In the genomic region with DNA sequence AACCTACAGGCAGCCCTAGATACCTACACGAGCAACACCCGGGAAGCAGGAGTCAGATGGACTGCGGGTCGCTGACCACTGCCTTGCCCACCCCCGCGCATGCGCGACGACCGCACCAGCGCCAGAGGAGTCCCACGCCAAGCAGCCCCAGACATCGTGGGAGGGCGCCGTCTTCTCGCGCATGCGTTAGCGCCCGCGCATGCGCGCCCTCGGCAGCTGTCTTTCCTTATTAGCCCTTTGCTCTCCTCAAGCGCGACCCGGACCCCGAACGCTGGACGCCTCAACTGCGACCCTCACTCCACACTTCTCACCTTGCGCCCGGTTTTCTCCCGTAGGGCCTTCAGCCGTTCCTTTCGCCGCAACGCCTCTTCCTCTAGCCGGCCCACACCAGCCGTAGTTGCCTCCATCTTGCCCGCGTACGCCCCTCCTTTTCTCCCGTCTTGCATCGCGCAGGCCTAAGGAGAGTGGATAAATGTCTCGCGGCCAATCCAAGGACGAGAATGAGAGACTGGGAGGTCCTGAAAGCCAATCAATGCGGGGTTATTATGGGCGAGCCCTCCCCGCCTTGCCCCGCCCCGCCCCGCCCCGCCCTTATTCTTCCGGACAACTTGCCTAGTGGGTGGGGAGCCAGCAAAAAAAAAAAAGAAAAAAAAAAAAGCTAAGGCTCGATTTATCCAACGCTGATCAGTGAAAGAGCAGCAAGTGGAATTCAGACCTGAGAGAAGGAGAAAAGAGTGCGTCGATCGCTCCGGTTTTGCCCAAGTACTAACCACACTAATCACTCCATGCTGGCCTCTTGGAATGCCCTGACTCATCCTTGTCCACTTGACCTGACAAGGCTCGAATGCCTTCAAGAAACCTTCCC, we compare ENCODE assay signal across 1 cellular context.
TF ChIP-seq lines count a peak whose summit lies in the region.

A gene (minus strand): TSS at position 420 of the 865 bp plus-strand sequence. CDS start 13 bp downstream, at position 407.

TF ChIP-seq in K562, 482 proteins besides CTCF, POLR2A, EP300 and RAD21 (continued from another document and continues in another):
- TF ChIP-seq, protein P1, sequence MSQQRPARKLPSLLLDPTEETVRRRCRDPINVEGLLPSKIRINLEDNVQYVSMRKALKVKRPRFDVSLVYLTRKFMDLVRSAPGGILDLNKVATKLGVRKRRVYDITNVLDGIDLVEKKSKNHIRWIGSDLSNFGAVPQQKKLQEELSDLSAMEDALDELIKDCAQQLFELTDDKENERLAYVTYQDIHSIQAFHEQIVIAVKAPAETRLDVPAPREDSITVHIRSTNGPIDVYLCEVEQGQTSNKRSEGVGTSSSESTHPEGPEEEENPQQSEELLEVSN (IDR thresholded peaks at IDR 0.05; ENCODE audit: borderline replicate concordance in 1 of 2, extremely low read depth in 1 of 2, insufficient read depth in 1 of 2, insufficient read length in 1 of 2, low read depth in 1 of 2, low read length in 1 of 2, poor library complexity in 1 of 2, severe bottlenecking in 1 of 2): peak; percentile 67 to 71
- TF ChIP-seq POLR2AphosphoS5 (IDR thresholded peaks at IDR 0.05; ENCODE audit: control insufficient read depth, insufficient read depth, low read depth, low read length) (peak; percentile 96), ZNF584 (CRISPR knock-in tag; IDR thresholded peaks at IDR 0.05; ENCODE audit: low read depth) (no peak), ZNF121 (CRISPR knock-in tag; conservative IDR thresholded peaks at IDR 0.05) (no peak), ZNF445 (CRISPR knock-in tag; IDR thresholded peaks at IDR 0.05; ENCODE audit: low read depth) (no peak), CHD1 (IDR thresholded peaks at IDR 0.05; ENCODE audit: low read length) (no peak), CXXC5 (CRISPR knock-in tag; IDR thresholded peaks at IDR 0.05) (peak; percentile 76), FOXK2 (conservative IDR thresholded peaks at IDR 0.05 in 1 of 2, IDR thresholded peaks at IDR 0.05 in 1 of 2; ENCODE audit: low read depth in 2 of 2) (peak; percentile 31 to 83; a peak in 3 of 4 replicates), TBP (optimal IDR thresholded peaks at IDR 0.05; ENCODE audit: low read depth, low read length) (peak; percentile 90), ARNT (IDR thresholded peaks at IDR 0.05) (peak in 1 of 2 experiments; percentile 89; a peak in 2 of 4 replicates), NR2F6 (CRISPR knock-in tag; IDR thresholded peaks at IDR 0.05) (no peak), PTTG1 (tag; IDR thresholded peaks at IDR 0.05; ENCODE audit: low read depth) (no peak), HDAC1 (IDR thresholded peaks at IDR 0.05) (peak in 1 of 2 experiments; percentile 95; a peak in 2 of 4 replicates), EZH2 (IDR thresholded peaks at IDR 0.05; ENCODE audit: borderline replicate concordance, low read depth, low read length) (no peak), RBM39 (optimal IDR thresholded peaks at IDR 0.05; ENCODE audit: low read depth, low read length) (no peak), SLC30A9 (CRISPR knock-in tag; IDR thresholded peaks at IDR 0.05) (no peak), ZBTB17 (CRISPR knock-in tag; IDR thresholded peaks at IDR 0.05) (peak; percentile 99), PTRF (tag; IDR thresholded peaks at IDR 0.05) (no peak), KAT8 (IDR thresholded peaks at IDR 0.05; ENCODE audit: low read depth) (no peak), PHF21A (IDR thresholded peaks at IDR 0.05; ENCODE audit: borderline replicate concordance, low read depth) (peak; percentile 73; the same call in 1 of the 2 replicates), ZNF830 (CRISPR knock-in tag; IDR thresholded peaks at IDR 0.05) (no peak), SMARCA4 (IDR thresholded peaks at IDR 0.05) (peak; percentile 91), TCF7 (IDR thresholded peaks at IDR 0.05; ENCODE audit: borderline replicate concordance) (no peak), MED1 (CRISPR knock-in tag; IDR thresholded peaks at IDR 0.05; ENCODE audit: borderline replicate concordance) (no peak), CBFB (CRISPR knock-in tag; IDR thresholded peaks at IDR 0.05) (peak; percentile 83), ZC3H4 (CRISPR knock-in tag; IDR thresholded peaks at IDR 0.05; ENCODE audit: borderline replicate concordance) (no peak)
- TF ChIP-seq, protein P2, sequence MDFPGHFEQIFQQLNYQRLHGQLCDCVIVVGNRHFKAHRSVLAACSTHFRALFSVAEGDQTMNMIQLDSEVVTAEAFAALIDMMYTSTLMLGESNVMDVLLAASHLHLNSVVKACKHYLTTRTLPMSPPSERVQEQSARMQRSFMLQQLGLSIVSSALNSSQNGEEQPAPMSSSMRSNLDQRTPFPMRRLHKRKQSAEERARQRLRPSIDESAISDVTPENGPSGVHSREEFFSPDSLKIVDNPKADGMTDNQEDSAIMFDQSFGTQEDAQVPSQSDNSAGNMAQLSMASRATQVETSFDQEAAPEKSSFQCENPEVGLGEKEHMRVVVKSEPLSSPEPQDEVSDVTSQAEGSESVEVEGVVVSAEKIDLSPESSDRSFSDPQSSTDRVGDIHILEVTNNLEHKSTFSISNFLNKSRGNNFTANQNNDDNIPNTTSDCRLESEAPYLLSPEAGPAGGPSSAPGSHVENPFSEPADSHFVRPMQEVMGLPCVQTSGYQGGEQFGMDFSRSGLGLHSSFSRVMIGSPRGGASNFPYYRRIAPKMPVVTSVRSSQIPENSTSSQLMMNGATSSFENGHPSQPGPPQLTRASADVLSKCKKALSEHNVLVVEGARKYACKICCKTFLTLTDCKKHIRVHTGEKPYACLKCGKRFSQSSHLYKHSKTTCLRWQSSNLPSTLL (IDR thresholded peaks at IDR 0.05): no peak
- TF ChIP-seq, protein P3, sequence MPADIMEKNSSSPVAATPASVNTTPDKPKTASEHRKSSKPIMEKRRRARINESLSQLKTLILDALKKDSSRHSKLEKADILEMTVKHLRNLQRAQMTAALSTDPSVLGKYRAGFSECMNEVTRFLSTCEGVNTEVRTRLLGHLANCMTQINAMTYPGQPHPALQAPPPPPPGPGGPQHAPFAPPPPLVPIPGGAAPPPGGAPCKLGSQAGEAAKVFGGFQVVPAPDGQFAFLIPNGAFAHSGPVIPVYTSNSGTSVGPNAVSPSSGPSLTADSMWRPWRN (IDR thresholded peaks at IDR 0.05; ENCODE audit: low read depth): no peak
- TF ChIP-seq, protein P4, sequence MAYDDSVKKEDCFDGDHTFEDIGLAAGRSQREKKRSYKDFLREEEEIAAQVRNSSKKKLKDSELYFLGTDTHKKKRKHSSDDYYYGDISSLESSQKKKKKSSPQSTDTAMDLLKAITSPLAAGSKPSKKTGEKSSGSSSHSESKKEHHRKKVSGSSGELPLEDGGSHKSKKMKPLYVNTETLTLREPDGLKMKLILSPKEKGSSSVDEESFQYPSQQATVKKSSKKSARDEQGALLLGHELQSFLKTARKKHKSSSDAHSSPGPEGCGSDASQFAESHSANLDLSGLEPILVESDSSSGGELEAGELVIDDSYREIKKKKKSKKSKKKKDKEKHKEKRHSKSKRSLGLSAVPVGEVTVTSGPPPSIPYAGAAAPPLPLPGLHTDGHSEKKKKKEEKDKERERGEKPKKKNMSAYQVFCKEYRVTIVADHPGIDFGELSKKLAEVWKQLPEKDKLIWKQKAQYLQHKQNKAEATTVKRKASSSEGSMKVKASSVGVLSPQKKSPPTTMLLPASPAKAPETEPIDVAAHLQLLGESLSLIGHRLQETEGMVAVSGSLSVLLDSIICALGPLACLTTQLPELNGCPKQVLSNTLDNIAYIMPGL (CRISPR knock-in tag; IDR thresholded peaks at IDR 0.05): 0 out of 2 replicates have a peak, but pooled peaks have one; percentile 83
- TF ChIP-seq, protein P5, sequence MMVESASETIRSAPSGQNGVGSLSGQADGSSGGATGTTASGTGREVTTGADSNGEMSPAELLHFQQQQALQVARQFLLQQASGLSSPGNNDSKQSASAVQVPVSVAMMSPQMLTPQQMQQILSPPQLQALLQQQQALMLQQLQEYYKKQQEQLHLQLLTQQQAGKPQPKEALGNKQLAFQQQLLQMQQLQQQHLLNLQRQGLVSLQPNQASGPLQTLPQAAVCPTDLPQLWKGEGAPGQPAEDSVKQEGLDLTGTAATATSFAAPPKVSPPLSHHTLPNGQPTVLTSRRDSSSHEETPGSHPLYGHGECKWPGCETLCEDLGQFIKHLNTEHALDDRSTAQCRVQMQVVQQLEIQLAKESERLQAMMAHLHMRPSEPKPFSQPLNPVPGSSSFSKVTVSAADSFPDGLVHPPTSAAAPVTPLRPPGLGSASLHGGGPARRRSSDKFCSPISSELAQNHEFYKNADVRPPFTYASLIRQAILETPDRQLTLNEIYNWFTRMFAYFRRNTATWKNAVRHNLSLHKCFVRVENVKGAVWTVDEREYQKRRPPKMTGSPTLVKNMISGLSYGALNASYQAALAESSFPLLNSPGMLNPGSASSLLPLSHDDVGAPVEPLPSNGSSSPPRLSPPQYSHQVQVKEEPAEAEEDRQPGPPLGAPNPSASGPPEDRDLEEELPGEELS (CRISPR knock-in tag; IDR thresholded peaks at IDR 0.05; ENCODE audit: borderline replicate concordance): peak; percentile 83; the same call in 1 of the 2 replicates
- TF ChIP-seq, protein P6, sequence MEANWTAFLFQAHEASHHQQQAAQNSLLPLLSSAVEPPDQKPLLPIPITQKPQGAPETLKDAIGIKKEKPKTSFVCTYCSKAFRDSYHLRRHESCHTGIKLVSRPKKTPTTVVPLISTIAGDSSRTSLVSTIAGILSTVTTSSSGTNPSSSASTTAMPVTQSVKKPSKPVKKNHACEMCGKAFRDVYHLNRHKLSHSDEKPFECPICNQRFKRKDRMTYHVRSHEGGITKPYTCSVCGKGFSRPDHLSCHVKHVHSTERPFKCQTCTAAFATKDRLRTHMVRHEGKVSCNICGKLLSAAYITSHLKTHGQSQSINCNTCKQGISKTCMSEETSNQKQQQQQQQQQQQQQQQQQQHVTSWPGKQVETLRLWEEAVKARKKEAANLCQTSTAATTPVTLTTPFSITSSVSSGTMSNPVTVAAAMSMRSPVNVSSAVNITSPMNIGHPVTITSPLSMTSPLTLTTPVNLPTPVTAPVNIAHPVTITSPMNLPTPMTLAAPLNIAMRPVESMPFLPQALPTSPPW (CRISPR knock-in tag; IDR thresholded peaks at IDR 0.05): peak; percentile 100
- TF ChIP-seq, protein P7, sequence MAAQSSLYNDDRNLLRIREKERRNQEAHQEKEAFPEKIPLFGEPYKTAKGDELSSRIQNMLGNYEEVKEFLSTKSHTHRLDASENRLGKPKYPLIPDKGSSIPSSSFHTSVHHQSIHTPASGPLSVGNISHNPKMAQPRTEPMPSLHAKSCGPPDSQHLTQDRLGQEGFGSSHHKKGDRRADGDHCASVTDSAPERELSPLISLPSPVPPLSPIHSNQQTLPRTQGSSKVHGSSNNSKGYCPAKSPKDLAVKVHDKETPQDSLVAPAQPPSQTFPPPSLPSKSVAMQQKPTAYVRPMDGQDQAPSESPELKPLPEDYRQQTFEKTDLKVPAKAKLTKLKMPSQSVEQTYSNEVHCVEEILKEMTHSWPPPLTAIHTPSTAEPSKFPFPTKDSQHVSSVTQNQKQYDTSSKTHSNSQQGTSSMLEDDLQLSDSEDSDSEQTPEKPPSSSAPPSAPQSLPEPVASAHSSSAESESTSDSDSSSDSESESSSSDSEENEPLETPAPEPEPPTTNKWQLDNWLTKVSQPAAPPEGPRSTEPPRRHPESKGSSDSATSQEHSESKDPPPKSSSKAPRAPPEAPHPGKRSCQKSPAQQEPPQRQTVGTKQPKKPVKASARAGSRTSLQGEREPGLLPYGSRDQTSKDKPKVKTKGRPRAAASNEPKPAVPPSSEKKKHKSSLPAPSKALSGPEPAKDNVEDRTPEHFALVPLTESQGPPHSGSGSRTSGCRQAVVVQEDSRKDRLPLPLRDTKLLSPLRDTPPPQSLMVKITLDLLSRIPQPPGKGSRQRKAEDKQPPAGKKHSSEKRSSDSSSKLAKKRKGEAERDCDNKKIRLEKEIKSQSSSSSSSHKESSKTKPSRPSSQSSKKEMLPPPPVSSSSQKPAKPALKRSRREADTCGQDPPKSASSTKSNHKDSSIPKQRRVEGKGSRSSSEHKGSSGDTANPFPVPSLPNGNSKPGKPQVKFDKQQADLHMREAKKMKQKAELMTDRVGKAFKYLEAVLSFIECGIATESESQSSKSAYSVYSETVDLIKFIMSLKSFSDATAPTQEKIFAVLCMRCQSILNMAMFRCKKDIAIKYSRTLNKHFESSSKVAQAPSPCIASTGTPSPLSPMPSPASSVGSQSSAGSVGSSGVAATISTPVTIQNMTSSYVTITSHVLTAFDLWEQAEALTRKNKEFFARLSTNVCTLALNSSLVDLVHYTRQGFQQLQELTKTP (IDR thresholded peaks at IDR 0.05; ENCODE audit: low read depth in 1 of 2, partially characterized antibody in 2 of 2): peak in 1 of 2 experiments; percentile 75
- TF ChIP-seq, protein P8, sequence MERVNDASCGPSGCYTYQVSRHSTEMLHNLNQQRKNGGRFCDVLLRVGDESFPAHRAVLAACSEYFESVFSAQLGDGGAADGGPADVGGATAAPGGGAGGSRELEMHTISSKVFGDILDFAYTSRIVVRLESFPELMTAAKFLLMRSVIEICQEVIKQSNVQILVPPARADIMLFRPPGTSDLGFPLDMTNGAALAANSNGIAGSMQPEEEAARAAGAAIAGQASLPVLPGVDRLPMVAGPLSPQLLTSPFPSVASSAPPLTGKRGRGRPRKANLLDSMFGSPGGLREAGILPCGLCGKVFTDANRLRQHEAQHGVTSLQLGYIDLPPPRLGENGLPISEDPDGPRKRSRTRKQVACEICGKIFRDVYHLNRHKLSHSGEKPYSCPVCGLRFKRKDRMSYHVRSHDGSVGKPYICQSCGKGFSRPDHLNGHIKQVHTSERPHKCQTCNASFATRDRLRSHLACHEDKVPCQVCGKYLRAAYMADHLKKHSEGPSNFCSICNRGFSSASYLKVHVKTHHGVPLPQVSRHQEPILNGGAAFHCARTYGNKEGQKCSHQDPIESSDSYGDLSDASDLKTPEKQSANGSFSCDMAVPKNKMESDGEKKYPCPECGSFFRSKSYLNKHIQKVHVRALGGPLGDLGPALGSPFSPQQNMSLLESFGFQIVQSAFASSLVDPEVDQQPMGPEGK (CRISPR knock-in tag; IDR thresholded peaks at IDR 0.05; ENCODE audit: borderline replicate concordance): no peak
- TF ChIP-seq, protein P9, sequence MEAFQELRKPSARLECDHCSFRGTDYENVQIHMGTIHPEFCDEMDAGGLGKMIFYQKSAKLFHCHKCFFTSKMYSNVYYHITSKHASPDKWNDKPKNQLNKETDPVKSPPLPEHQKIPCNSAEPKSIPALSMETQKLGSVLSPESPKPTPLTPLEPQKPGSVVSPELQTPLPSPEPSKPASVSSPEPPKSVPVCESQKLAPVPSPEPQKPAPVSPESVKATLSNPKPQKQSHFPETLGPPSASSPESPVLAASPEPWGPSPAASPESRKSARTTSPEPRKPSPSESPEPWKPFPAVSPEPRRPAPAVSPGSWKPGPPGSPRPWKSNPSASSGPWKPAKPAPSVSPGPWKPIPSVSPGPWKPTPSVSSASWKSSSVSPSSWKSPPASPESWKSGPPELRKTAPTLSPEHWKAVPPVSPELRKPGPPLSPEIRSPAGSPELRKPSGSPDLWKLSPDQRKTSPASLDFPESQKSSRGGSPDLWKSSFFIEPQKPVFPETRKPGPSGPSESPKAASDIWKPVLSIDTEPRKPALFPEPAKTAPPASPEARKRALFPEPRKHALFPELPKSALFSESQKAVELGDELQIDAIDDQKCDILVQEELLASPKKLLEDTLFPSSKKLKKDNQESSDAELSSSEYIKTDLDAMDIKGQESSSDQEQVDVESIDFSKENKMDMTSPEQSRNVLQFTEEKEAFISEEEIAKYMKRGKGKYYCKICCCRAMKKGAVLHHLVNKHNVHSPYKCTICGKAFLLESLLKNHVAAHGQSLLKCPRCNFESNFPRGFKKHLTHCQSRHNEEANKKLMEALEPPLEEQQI (IDR thresholded peaks at IDR 0.05): no peak
